15 cellular contexts compared by ENCODE assay signal in the genomic region with DNA sequence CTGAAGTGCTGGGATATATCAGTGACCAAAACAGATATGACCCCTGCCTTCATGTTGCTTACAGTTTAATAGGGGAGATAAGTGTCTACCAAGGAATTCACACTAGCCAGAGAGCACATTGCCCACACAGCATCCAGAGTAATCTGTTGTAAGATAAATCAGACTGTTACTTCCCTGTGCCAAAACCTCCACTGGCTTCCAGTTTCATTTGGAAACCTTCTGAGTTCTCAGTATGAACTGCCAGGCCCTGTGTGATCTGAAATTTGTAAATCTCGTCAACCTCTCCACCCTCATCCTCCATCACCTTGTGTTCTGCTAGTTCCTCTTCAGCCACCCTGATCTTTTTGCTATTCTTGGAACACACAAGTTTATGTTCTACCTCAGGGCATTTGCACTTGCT.
"Had no signal": no experiment of that assay in that cellular context is flagged by ENCODE, and none has a peak within 500 bp of the region (broad histone marks: within the 10 kb centered on the region; RNA-seq: fewer than 3 reads in every experiment).

No MANE protein-coding gene starts in this region.

- H3K9me3 Mint-ChIP-seq: naive thymus-derived CD8-positive, alpha-beta T cell had no signal

- ATAC-seq: mucosa of descending colon; naive thymus-derived CD8-positive, alpha-beta T cell had no signal

- H3K27me3 Mint-ChIP-seq: activated naive CD8-positive, alpha-beta T cell; naive thymus-derived CD8-positive, alpha-beta T cell had no signal

- H3K27ac Mint-ChIP-seq: activated naive CD8-positive, alpha-beta T cell had no signal

- FAIRE-seq: urothelium cell line had no signal

- DNase-seq: activated CD4-positive, alpha-beta T cell treated with anti-CD3 and anti-CD28 coated beads for 48 hours; activated effector memory CD4-positive, alpha-beta T cell treated with Interleukin-2 at 50 U/mL for 16 hours; amygdala; brain microvascular endothelial cell; dermis blood vessel endothelial cell; foreskin fibroblast; mucosa of descending colon; naive thymus-derived CD8-positive, alpha-beta T cell; posterior cingulate gyrus; stimulated activated CD4-positive, alpha-beta T cell treated with anti-CD3 and anti-CD28 coated beads, Interleukin-15, amount 100 ng/mL, for 24 hours; stimulated activated CD4-positive, alpha-beta T cell treated with anti-CD3 and anti-CD28 coated beads, Interleukin-4, amount 100 ng/mL, for 4 hours; T1000; WERI-Rb-1 had no signal

- H3K4me3 Mint-ChIP-seq: activated naive CD8-positive, alpha-beta T cell; naive thymus-derived CD8-positive, alpha-beta T cell had no signal
